In genomic region chrY:12662745-12663576, GRCh38 we compare ENCODE assay signal across 9 cellular contexts. TPM values are rescaled to one million over a fixed set of nuclear protein-coding genes. Genes with fewer than 3 reads are reported as not detected.
DNase-seq lines count a peak whose midpoint lies in the region; ATAC-seq and TF ChIP-seq lines count a peak whose summit lies in the region.
"Had no signal": no experiment of that assay in that cellular context is flagged by ENCODE, and none has a peak within 500 bp of the region (broad histone marks: within the 10 kb centered on the region; RNA-seq: fewer than 3 reads in every experiment).

No MANE protein-coding gene starts in this region.

- peak; percentile 42 for ATAC-seq in Right ventricle myocardium inferior
- ATAC-seq in RWPE2 (ENCODE audit: low read depth) = peak; percentile 70

- H3K79me2 ChIP-seq in neural progenitor cell (ENCODE audit: low read depth) = no peaks in the 10 kb centered on the region

- H3K9me3 Mint-ChIP-seq in endothelial cell (ENCODE audit: unreplicated experiment) = no peaks in the 10 kb centered on the region
- no peaks in the 10 kb centered on the region for H3K9me3 Mint-ChIP-seq in neural progenitor cell

- CTCF ChIA-PET in HEK293T (lab: Yijun Ruan, JAX) = no interaction called here

- H3K4me3 Mint-ChIP-seq in endothelial cell (ENCODE audit: unreplicated experiment) (peak overlapping the region; percentile 95), neural progenitor cell (no peak overlapping the region)

- POLR2A ChIA-PET in HEK293T (lab: Yijun Ruan, JAX) = no interaction called here

- H3K4me1 Mint-ChIP-seq in endothelial cell (ENCODE audit: unreplicated experiment) (peaks cover 4% of the 10 kb centered on the region), neural progenitor cell (no peaks in the 10 kb centered on the region)

- peaks cover 1% of the 10 kb centered on the region for H3K36me3 Mint-ChIP-seq in endothelial cell (ENCODE audit: low read depth, unreplicated experiment)
- no peaks in the 10 kb centered on the region for H3K36me3 Mint-ChIP-seq in neural progenitor cell

- H3K27ac ChIP-seq in RWPE2 (ENCODE audit: poor library complexity, severe bottlenecking) (peak overlapping the region; percentile 92), neural progenitor cell (no peak overlapping the region)

- H3K9ac ChIP-seq in neural progenitor cell = no peak overlapping the region

- peak overlapping the region; percentile 56 for H3K4me3 ChIP-seq in RWPE2 (ENCODE audit: severe bottlenecking)
- H3K4me3 ChIP-seq in skeletal muscle cell (ENCODE audit: low read depth, low read length) = peak overlapping the region; percentile 75
- H3K4me3 ChIP-seq in neural progenitor cell = no peak overlapping the region

- H3K27me3 Mint-ChIP-seq in endothelial cell (ENCODE audit: unreplicated experiment) (no peaks in the 10 kb centered on the region), neural progenitor cell (ENCODE audit: insufficient read depth, low read depth) (no peaks in the 10 kb centered on the region)

- peak; percentile 62 for DNase-seq in Right ventricle myocardium inferior (ENCODE audit: missing footprints)
- no peak for DNase-seq in cardiac septum (ENCODE audit: low spot score)
- peak; percentile 80 for DNase-seq in RWPE2 (ENCODE audit: low spot score)
- DNase-seq in endothelial cell (ENCODE audit: low spot score) = peak; percentile 31
- DNase-seq in skeletal muscle cell (ENCODE audit: low read depth) = no peak
- DNase-seq in NCI-H1694 (lab: John Stamatoyannopoulos, UW) = no peak
- DNase-seq in neural progenitor cell (ENCODE audit: low spot score) = no peak
- DNase-seq in HEK293T (ENCODE audit: extremely low spot score) = no peak

- no peaks in the 10 kb centered on the region for H3K9me3 ChIP-seq in RWPE2 (ENCODE audit: severe bottlenecking)
- H3K9me3 ChIP-seq in neural progenitor cell (ENCODE audit: low read depth) = no peaks in the 10 kb centered on the region

- no peak overlapping the region for H2AFZ ChIP-seq in neural progenitor cell (replicated peaks)

- H3K27ac Mint-ChIP-seq in endothelial cell (ENCODE audit: unreplicated experiment) = peak overlapping the region; percentile 76
- H3K27ac Mint-ChIP-seq in neural progenitor cell = no peak overlapping the region

- intact Hi-C loops in Right ventricle myocardium inferior (cut with DNase I) (no loop called here), cardiac septum (cut with DNase I) (no loop called here)

- H3K27me3 ChIP-seq in RWPE2 (ENCODE audit: insufficient read depth, poor library complexity, severe bottlenecking) = no peaks in the 10 kb centered on the region
- H3K27me3 ChIP-seq in neural progenitor cell = no peaks in the 10 kb centered on the region

- no peak overlapping the region for H3K4me2 ChIP-seq in neural progenitor cell

- H3K36me3 ChIP-seq in RWPE2 (ENCODE audit: low read depth) (peaks cover 44% of the 10 kb centered on the region), neural progenitor cell (no peaks in the 10 kb centered on the region)

- TF ChIP-seq CTCF in RWPE2 (IDR thresholded peaks at IDR 0.05; ENCODE audit: poor library complexity, severe bottlenecking) = no peak
- no peak for TF ChIP-seq CTCF in endothelial cell (IDR thresholded peaks at IDR 0.05; ENCODE audit: unreplicated experiment)
- no peak for TF ChIP-seq CTCF in neural progenitor cell (IDR thresholded peaks at IDR 0.05)

- H4K20me1 ChIP-seq in neural progenitor cell (ENCODE audit: low read depth) = no peaks in the 10 kb centered on the region

- H3F3A ChIP-seq in neural progenitor cell (ENCODE audit: low read depth) = no peaks in the 10 kb centered on the region

- H3K4me1 ChIP-seq in RWPE2 (ENCODE audit: insufficient read depth, poor library complexity, severe bottlenecking) (peaks cover 16% of the 10 kb centered on the region), neural progenitor cell (no peaks in the 10 kb centered on the region)

TF ChIP-seq in HEK293T, 16 proteins besides CTCF, POLR2A, EP300 and RAD21:
- TF ChIP-seq SUZ12 (IDR thresholded peaks at IDR 0.05) = no peak
- TF ChIP-seq BHLHE40 (IDR thresholded peaks at IDR 0.05; ENCODE audit: borderline replicate concordance) = no peak
- no peak for TF ChIP-seq HDGF (IDR thresholded peaks at IDR 0.05; ENCODE audit: borderline replicate concordance)
- no peak for TF ChIP-seq FOXK2 (IDR thresholded peaks at IDR 0.05)
- no peak for TF ChIP-seq PKNOX1 (IDR thresholded peaks at IDR 0.05)
- no peak for TF ChIP-seq CTBP1 (IDR thresholded peaks at IDR 0.05; ENCODE audit: borderline replicate concordance)
- TF ChIP-seq ZNF384 (IDR thresholded peaks at IDR 0.05) = no peak
- TF ChIP-seq FOXA1 (IDR thresholded peaks at IDR 0.05) = no peak
- TF ChIP-seq FOXM1 (IDR thresholded peaks at IDR 0.05; ENCODE audit: borderline replicate concordance) = no peak
- no peak for TF ChIP-seq SP1 (IDR thresholded peaks at IDR 0.05)

RNA-seq across cellular contexts. Expression of gene USP9Y, which starts 38.1 kb away (rescaled TPM):
- total RNA-seq in Right ventricle myocardium inferior = 18.7 TPM
- total RNA-seq in cardiac septum = not detected
- 25.4 TPM for total RNA-seq in endothelial cell (ENCODE audit: unreplicated experiment)
- not detected in 2 replicates for total RNA-seq in neural progenitor cell (ENCODE audit: low replicate concordance)
- total RNA-seq: Daoy had no signal

Comparison
In these comparisons a context has a peak if more than half of its experiments do, and no peak if none do; other contexts are left out.
1. DNase-seq: peak in Right ventricle myocardium inferior (single experiment), RWPE2 (single experiment) and endothelial cell (single experiment); none in cardiac septum (single experiment), skeletal muscle cell (single experiment), NCI-H1694 (single experiment), neural progenitor cell (single experiment) and HEK293T (single experiment).